16 cellular contexts compared by ENCODE assay signal in genomic region chr18:10120622-10121021, GRCh38.
"Had no signal": no experiment of that assay in that cellular context is flagged by ENCODE, and none has a peak within 500 bp of the region (broad histone marks: within the 10 kb centered on the region; RNA-seq: fewer than 3 reads in every experiment).

No MANE protein-coding gene starts in this region.

- H3K36me3 ChIP-seq: ascending aorta, gastroesophageal sphincter, neutrophil, upper lobe of left lung had no signal

- H3K36me3 Mint-ChIP-seq: activated naive CD4-positive, alpha-beta T cell treated with anti-CD3 and anti-CD28 coated beads, Interleukin-2, amount 50 U/mL, for 24 hours; memory B cell; naive thymus-derived CD8-positive, alpha-beta T cell; stimulated activated effector memory CD8-positive, alpha-beta T cell treated with anti-CD3 and anti-CD28 coated beads, Interleukin-12 subunit alpha, Interleukin-12 subunit beta, amount 100 ng/mL, for 72 hours had no signal

- H3K27ac Mint-ChIP-seq: activated CD4-positive, alpha-beta T cell treated with anti-CD3 and anti-CD28 coated beads for 36 hours; activated naive CD4-positive, alpha-beta T cell treated with anti-CD3 and anti-CD28 coated beads, Interleukin-2, amount 50 U/mL, for 24 hours; memory B cell; stimulated activated effector memory CD8-positive, alpha-beta T cell treated with anti-CD3 and anti-CD28 coated beads, Interleukin-12 subunit alpha, Interleukin-12 subunit beta, amount 100 ng/mL, for 72 hours; WTC11 had no signal

- DNase-seq: activated CD4-positive, alpha-beta T cell treated with anti-CD3 and anti-CD28 coated beads for 36 hours; activated CD4-positive, alpha-beta T cell treated with anti-CD3 and anti-CD28 coated beads, Interleukin-2, amount 50 U/mL, for 48 hours; activated gamma-delta T cell; naive thymus-derived CD8-positive, alpha-beta T cell; stimulated activated CD4-positive, alpha-beta T cell treated with anti-CD3 and anti-CD28 coated beads, Interleukin-4, amount 100 ng/mL, for 24 hours; testis; upper lobe of left lung had no signal

- H3K9me3 ChIP-seq: gastroesophageal sphincter, neutrophil, testis, upper lobe of left lung had no signal

- H3K9me3 Mint-ChIP-seq: stimulated activated effector memory CD8-positive, alpha-beta T cell treated with anti-CD3 and anti-CD28 coated beads, Interleukin-12 subunit alpha, Interleukin-12 subunit beta, amount 100 ng/mL, for 72 hours had no signal

- H3K27me3 ChIP-seq: ascending aorta, gastroesophageal sphincter, neutrophil, testis, upper lobe of left lung had no signal

- H3K27me3 Mint-ChIP-seq: activated CD4-positive, alpha-beta T cell treated with anti-CD3 and anti-CD28 coated beads for 36 hours; memory B cell had no signal

- H3K4me1 Mint-ChIP-seq: activated naive CD4-positive, alpha-beta T cell treated with anti-CD3 and anti-CD28 coated beads, Interleukin-2, amount 50 U/mL, for 24 hours had no signal

- H3K27ac ChIP-seq: ascending aorta, coronary artery, gastroesophageal sphincter, neutrophil, parathyroid adenoma, testis, upper lobe of left lung had no signal

- H3K4me3 Mint-ChIP-seq: activated CD4-positive, alpha-beta T cell treated with anti-CD3 and anti-CD28 coated beads for 36 hours; activated naive CD4-positive, alpha-beta T cell treated with anti-CD3 and anti-CD28 coated beads, Interleukin-2, amount 50 U/mL, for 24 hours; memory B cell; naive thymus-derived CD8-positive, alpha-beta T cell; stimulated activated effector memory CD8-positive, alpha-beta T cell treated with anti-CD3 and anti-CD28 coated beads, Interleukin-12 subunit alpha, Interleukin-12 subunit beta, amount 100 ng/mL, for 72 hours; WTC11 had no signal

- H3K4me3 ChIP-seq: ascending aorta, coronary artery, gastroesophageal sphincter, testis, upper lobe of left lung had no signal
